8 cellular contexts compared by ENCODE assay signal in the genomic region with DNA sequence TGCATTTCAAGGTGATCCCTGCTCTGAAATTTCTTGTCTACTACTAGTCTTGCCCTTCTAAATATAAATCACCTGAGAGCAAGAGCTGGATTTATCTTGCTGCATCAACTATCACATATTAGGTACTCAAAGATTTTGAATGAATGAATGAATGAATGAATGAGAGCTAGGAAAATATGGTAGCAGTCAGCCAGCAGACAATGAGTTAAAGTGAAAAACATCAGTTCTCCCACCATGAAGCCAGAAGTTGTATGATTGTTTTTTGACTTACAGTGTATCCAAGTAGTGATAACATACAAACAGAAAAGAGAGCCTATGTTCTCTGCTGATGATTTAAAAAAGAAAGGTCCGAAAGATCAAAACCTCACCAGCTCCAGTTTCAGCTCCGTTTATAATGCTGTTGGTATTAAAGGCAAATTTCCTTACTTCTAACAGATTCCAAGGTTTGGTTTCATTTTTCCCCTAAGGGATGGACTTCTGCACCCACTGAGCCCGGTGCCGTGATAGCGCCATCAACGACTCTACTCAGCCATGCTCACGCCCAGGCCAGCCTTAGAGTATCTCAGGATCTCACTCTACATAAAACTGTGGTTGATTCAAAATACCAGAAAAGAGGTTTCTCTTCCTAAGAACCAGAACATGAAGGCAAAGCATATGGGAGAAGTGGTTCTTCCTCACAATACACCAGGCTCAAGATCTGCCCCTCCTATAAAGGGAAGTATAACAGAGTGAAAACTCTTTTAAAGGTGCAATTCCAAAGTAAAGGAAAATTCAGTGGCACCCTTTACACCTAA.
DNase-seq lines count a peak whose midpoint lies in the region; ATAC-seq lines count a peak whose summit lies in the region.
"Had no signal": no experiment of that assay in that cellular context is flagged by ENCODE, and none has a peak within 500 bp of the region (broad histone marks: within the 10 kb centered on the region; RNA-seq: fewer than 3 reads in every experiment).

No MANE protein-coding gene starts in this region.

- no peak for DNase-seq in Jurkat, Clone E6-1 (ENCODE audit: low read depth, low spot score)
- DNase-seq in activated CD4-positive, alpha-beta T cell treated with anti-CD3 and anti-CD28 coated beads, Interleukin-2, amount 50 U/mL, for 48 hours, result peak; percentile 26 to 39
- DNase-seq in germinal center (ENCODE audit: low spot score) (peak; percentile 11), NCI-H82 (lab: John Stamatoyannopoulos, UW) (no peak)
- DNase-seq in stimulated activated naive CD4-positive, alpha-beta T cell treated with Interleukin-2 at 50 U/mL for 16 hours (lab: John Stamatoyannopoulos, UW), result peak; percentile 2
- DNase-seq: NCI-H2081 treated with DMSO at 0.1 percent for 48 hours had no signal

- H3K4me3 ChIP-seq in Jurkat, Clone E6-1 (ENCODE audit: low read length), result peak overlapping the region; percentile 69

- ATAC-seq in GM21786 (IDR thresholded peaks at IDR 0.05; ENCODE audit: unreplicated experiment) (no peak), GM18907 (IDR thresholded peaks at IDR 0.05; ENCODE audit: unreplicated experiment) (no peak)

Comparison
In these comparisons a context has a peak if more than half of its experiments do, and no peak if none do; other contexts are left out.
1. DNase-seq: peak in activated CD4-positive, alpha-beta T cell treated with anti-CD3 and anti-CD28 coated beads, Interleukin-2, amount 50 U/mL, for 48 hours (2 of 2), germinal center (single experiment) and stimulated activated naive CD4-positive, alpha-beta T cell treated with Interleukin-2 at 50 U/mL for 16 hours (single experiment); none in Jurkat, Clone E6-1 (single experiment) and NCI-H82 (single experiment).